ENCODE assay signal across 18 cellular contexts in genomic region chr5:172531704-172532026, GRCh38.
A peak's percentile ranks its signal among the peaks of the same experiment; 100 is the strongest.
DNase-seq lines count a peak whose midpoint lies in the region; ATAC-seq and TF ChIP-seq lines count a peak whose summit lies in the region.
"Had no signal": no experiment of that assay in that cellular context is flagged by ENCODE, and none has a peak within 500 bp of the region (broad histone marks: within the 10 kb centered on the region; RNA-seq: fewer than 3 reads in every experiment).

No MANE protein-coding gene starts in this region.

- DNase-seq in heart right ventricle (no peak), Right ventricle myocardium inferior (ENCODE audit: missing footprints) (no peak), endodermal cell (peak; percentile 27), ureter (ENCODE audit: low spot score) (peak; percentile 22), T-helper 17 cell (no peak)
- DNase-seq in activated CD8-positive, alpha-beta memory T cell treated with anti-CD3 and anti-CD28 coated beads, Interleukin-2, amount 10 ng/mL, durations not matched to agents 7 days and 5 days: peak; percentile 28
- no peak for DNase-seq in stimulated activated CD4-positive, alpha-beta T cell treated with anti-CD3 and anti-CD28 coated beads, Interleukin-15, amount 100 ng/mL, for 24 hours
- DNase-seq: C1 segment of cervical spinal cord; CD8-positive, alpha-beta memory T cell; GM23248; NCI-H1105; NCI-H1694; NCI-H2081 treated with DMSO at 0.1 percent for 48 hours had no signal

- H3K4me1 Mint-ChIP-seq in activated CD8-positive, alpha-beta memory T cell treated with anti-CD3 and anti-CD28 coated beads, Interleukin-2, amount 10 ng/mL, durations not matched to agents 7 days and 5 days: peaks cover 7% of the 10 kb centered on the region
- no peaks in the 10 kb centered on the region for H3K4me1 Mint-ChIP-seq in endodermal cell
- H3K4me1 Mint-ChIP-seq in T-helper 17 cell: peaks cover 3% of the 10 kb centered on the region

- WGBS in heart right ventricle, 2 donors: 86 to 95% methylated on average over 2 of the region's 2 CpGs
- WGBS in endodermal cell (ENCODE audit: insufficient coverage in 1 of 2, insufficient read length in 1 of 2), 2 experiments: 87 to 100% methylated on average over 1 to 2 of the region's 2 CpGs

- CTCF ChIA-PET in activated CD8-positive, alpha-beta memory T cell treated with anti-CD3 and anti-CD28 coated beads, Interleukin-2, amount 10 ng/mL, durations not matched to agents 7 days and 5 days (lab: Charles Lee): interaction anchor here (1.1 kb wide), 1 partner anchor 165 kb away, joined by 3 read pairs; no protein-coding TSS in a partner anchor

- no peak overlapping the region for H3K4me3 Mint-ChIP-seq in activated CD8-positive, alpha-beta memory T cell treated with anti-CD3 and anti-CD28 coated beads, Interleukin-2, amount 10 ng/mL, durations not matched to agents 7 days and 5 days
- no peak overlapping the region for H3K4me3 Mint-ChIP-seq in endodermal cell
- H3K4me3 Mint-ChIP-seq in T-helper 17 cell: no peak overlapping the region
- H3K4me3 Mint-ChIP-seq: CD8-positive, alpha-beta memory T cell had no signal

- H3K36me3 ChIP-seq in heart right ventricle (no peaks in the 10 kb centered on the region), endodermal cell (ENCODE audit: control insufficient read depth, insufficient read depth, low read length) (no peaks in the 10 kb centered on the region)

- H3K4me3 ChIP-seq in heart right ventricle (no peak overlapping the region), endodermal cell (ENCODE audit: low read length) (no peak overlapping the region)
- H3K4me3 ChIP-seq: GM23248, K562, SK-N-MC had no signal

- H3K27ac ChIP-seq in heart right ventricle: peak overlapping the region in 6 of 10 donors; percentile 8 to 76 (median 36)
- H3K27ac ChIP-seq in endodermal cell (ENCODE audit: low read depth, low read length): no peak overlapping the region
- H3K27ac ChIP-seq: GM23248, SK-N-MC had no signal

- H3K27ac Mint-ChIP-seq in activated CD8-positive, alpha-beta memory T cell treated with anti-CD3 and anti-CD28 coated beads, Interleukin-2, amount 10 ng/mL, durations not matched to agents 7 days and 5 days: no peak overlapping the region
- no peak overlapping the region for H3K27ac Mint-ChIP-seq in endodermal cell
- no peak overlapping the region for H3K27ac Mint-ChIP-seq in T-helper 17 cell
- H3K27ac Mint-ChIP-seq: CD8-positive, alpha-beta memory T cell had no signal

- no peaks in the 10 kb centered on the region for H3K36me3 Mint-ChIP-seq in activated CD8-positive, alpha-beta memory T cell treated with anti-CD3 and anti-CD28 coated beads, Interleukin-2, amount 10 ng/mL, durations not matched to agents 7 days and 5 days
- H3K36me3 Mint-ChIP-seq in endodermal cell (ENCODE audit: low read depth) (no peaks in the 10 kb centered on the region), T-helper 17 cell (ENCODE audit: low read depth) (no peaks in the 10 kb centered on the region)
- H3K36me3 Mint-ChIP-seq: CD8-positive, alpha-beta memory T cell had no signal

- H3K9ac ChIP-seq in endodermal cell (ENCODE audit: extremely low read depth, low read length, poor library complexity, severe bottlenecking): no peak overlapping the region
- H3K9ac ChIP-seq: GM23248 had no signal

- intact Hi-C loops in heart right ventricle (cut with DNase I): no loop called here
- intact Hi-C loops in Right ventricle myocardium inferior (cut with DNase I): no loop called here

- TF ChIP-seq CTCF in heart right ventricle (IDR thresholded peaks at IDR 0.05) (no peak), endodermal cell (conservative IDR thresholded peaks at IDR 0.05) (no peak)

- H3K27me3 ChIP-seq in heart right ventricle: no peaks in the 10 kb centered on the region
- no peaks in the 10 kb centered on the region for H3K27me3 ChIP-seq in endodermal cell (ENCODE audit: control insufficient read depth, insufficient read depth, low read length, poor library complexity, severe bottlenecking)

- peaks cover 14% of the 10 kb centered on the region for H3K27me3 Mint-ChIP-seq in activated CD8-positive, alpha-beta memory T cell treated with anti-CD3 and anti-CD28 coated beads, Interleukin-2, amount 10 ng/mL, durations not matched to agents 7 days and 5 days
- H3K27me3 Mint-ChIP-seq in endodermal cell (ENCODE audit: insufficient read depth) (peaks cover 4% of the 10 kb centered on the region), T-helper 17 cell (peaks cover 25% of the 10 kb centered on the region)

- peaks cover 14 to 75% (median 31%) of the 10 kb centered on the region in 9 donors for H3K4me1 ChIP-seq in heart right ventricle
- no peaks in the 10 kb centered on the region for H3K4me1 ChIP-seq in endodermal cell (ENCODE audit: control insufficient read depth, insufficient read depth, low read length)

- ATAC-seq in heart right ventricle: no peak
- ATAC-seq in Right ventricle myocardium inferior: no peak
- ATAC-seq in activated CD8-positive, alpha-beta memory T cell treated with anti-CD3 and anti-CD28 coated beads, Interleukin-2, amount 10 ng/mL, durations not matched to agents 7 days and 5 days: no peak
- ATAC-seq in T-helper 17 cell: no peak
- no peak for ATAC-seq in GM18519 (IDR thresholded peaks at IDR 0.05; ENCODE audit: low FRiP score, unreplicated experiment)
- ATAC-seq: HCT116, K562, Panc1 had no signal

- peaks cover 2% of the 10 kb centered on the region for H3K9me3 Mint-ChIP-seq in activated CD8-positive, alpha-beta memory T cell treated with anti-CD3 and anti-CD28 coated beads, Interleukin-2, amount 10 ng/mL, durations not matched to agents 7 days and 5 days (ENCODE audit: low read depth)
- no peaks in the 10 kb centered on the region for H3K9me3 Mint-ChIP-seq in endodermal cell

- H3K9me3 ChIP-seq in heart right ventricle: peaks cover 0 to 5% (median 0%) of the 10 kb centered on the region in 11 donors
- no peaks in the 10 kb centered on the region for H3K9me3 ChIP-seq in endodermal cell (ENCODE audit: control insufficient read depth, low read length)
- H3K9me3 ChIP-seq in T-helper 17 cell (ENCODE audit: control insufficient read depth, low read length, poor library complexity, severe bottlenecking): no peaks in the 10 kb centered on the region

Comparison
In these comparisons a context has a peak if more than half of its experiments do, and no peak if none do; other contexts are left out.
1. DNase-seq: peak in activated CD8-positive, alpha-beta memory T cell treated with anti-CD3 and anti-CD28 coated beads, Interleukin-2, amount 10 ng/mL, durations not matched to agents 7 days and 5 days (single experiment), endodermal cell (single experiment) and ureter (single experiment); none in heart right ventricle (0 of 2), Right ventricle myocardium inferior (single experiment), T-helper 17 cell (0 of 3) and stimulated activated CD4-positive, alpha-beta T cell treated with anti-CD3 and anti-CD28 coated beads, Interleukin-15, amount 100 ng/mL, for 24 hours (single experiment).